In genomic region chr20:10447028-10447427, GRCh38 we compare ENCODE assay signal across 9 cellular contexts. TPM values are rescaled to one million over a fixed set of nuclear protein-coding genes. Genes with fewer than 3 reads are reported as not detected.
DNase-seq lines count a peak whose midpoint lies in the region; ATAC-seq, FAIRE-seq and TF ChIP-seq lines count a peak whose summit lies in the region.
"Had no signal": no experiment of that assay in that cellular context is flagged by ENCODE, and none has a peak within 500 bp of the region (broad histone marks: within the 10 kb centered on the region; RNA-seq: fewer than 3 reads in every experiment).

No MANE protein-coding gene starts in this region.

- H2AK5ac ChIP-seq in mesendoderm (ENCODE audit: low read length) = no peak overlapping the region

- H2BK15ac ChIP-seq in mesendoderm (replicated peaks; ENCODE audit: low read depth) = no peak overlapping the region

- H3K4me3 ChIP-seq in SK-N-MC (peak overlapping the region; percentile 67), K562 (no peak overlapping the region), mesendoderm (ENCODE audit: low read length) (no peak overlapping the region)

- no peaks in the 10 kb centered on the region for H3K9me1 ChIP-seq in K562 (ENCODE audit: control insufficient read depth, insufficient read depth, low read length)

- H3K56ac ChIP-seq in mesendoderm (ENCODE audit: low read length) = no peak overlapping the region

- no peak overlapping the region for H3K23ac ChIP-seq in mesendoderm (ENCODE audit: low read length)

- DNase-seq in GM03348 (ENCODE audit: low spot score) (peak; percentile 74), HT-29 (ENCODE audit: low spot score) (peak; percentile 74), SK-N-MC (ENCODE audit: low read depth, low spot score) (no peak), K562 (ENCODE audit: extremely low read depth in 1 of 4, low spot score in 3 of 4) (peak; percentile 25 to 36 (median 28)), smooth muscle cell of the brain vasculature (ENCODE audit: low read depth, low spot score) (peak; percentile 24), mesendoderm (no peak), pons (ENCODE audit: low spot score) (no peak)

- no TSS peak for BruUV-seq in K562 (replicated peaks; lab: Mats Ljungman, UMichigan)

- peaks cover 0 to 12% of the 10 kb centered on the region in 2 experiments; a peak in 3 of 5 replicates for H3K4me1 ChIP-seq in K562 (replicated peaks in 1 of 2; ENCODE audit: control insufficient read depth in 2 of 2, insufficient read depth in 2 of 2, low read length in 2 of 2)
- H3K4me1 ChIP-seq in mesendoderm (ENCODE audit: control insufficient read depth, low read depth, low read length) = no peaks in the 10 kb centered on the region

- H3K4me2 ChIP-seq in K562 (ENCODE audit: insufficient read depth, low read length) = peak overlapping the region; percentile 48; the same call in 1 of the 2 replicates
- H3K4me2 ChIP-seq in mesendoderm (ENCODE audit: low read length) = no peak overlapping the region

- H3K36me3 ChIP-seq in SK-N-MC (ENCODE audit: insufficient read depth, low read length) = no peaks in the 10 kb centered on the region
- H3K36me3 ChIP-seq in K562 (ENCODE audit: control insufficient read depth, insufficient read depth, low read length) = no peaks in the 10 kb centered on the region
- H3K36me3 ChIP-seq in mesendoderm (ENCODE audit: control insufficient read depth, insufficient read depth, low read length) = no peaks in the 10 kb centered on the region

- H2BK120ac ChIP-seq in mesendoderm (ENCODE audit: low read depth, low read length) = no peak overlapping the region

- TF ChIP-seq CTCF in K562 (IDR thresholded peaks at IDR 0.05 in 2 of 3, conservative IDR thresholded peaks at IDR 0.05 in 1 of 3; ENCODE audit: insufficient read depth in 2 of 3, low read depth in 1 of 3, low read length in 3 of 3) = no peak

- peaks cover 19% of the 10 kb centered on the region; the same call in 2 of the 3 replicates for H3K79me2 ChIP-seq in K562 (ENCODE audit: control insufficient read depth, insufficient read depth, low read length)
- H3K79me2 ChIP-seq in mesendoderm (ENCODE audit: control insufficient read depth, insufficient read depth, low read length) = no peaks in the 10 kb centered on the region

- H3K9ac ChIP-seq in SK-N-MC (ENCODE audit: insufficient read length) = peak overlapping the region; percentile 70
- H3K9ac ChIP-seq in K562 (ENCODE audit: insufficient read depth in 1 of 2, low read depth in 2 of 2, low read length in 2 of 2) = no peak overlapping the region
- no peak overlapping the region for H3K9ac ChIP-seq in mesendoderm (ENCODE audit: low read length)

- no peak overlapping the region for H2BK5ac ChIP-seq in mesendoderm (ENCODE audit: low read length)

- H3K9me3 ChIP-seq in SK-N-MC (ENCODE audit: low read depth, low read length) = no peaks in the 10 kb centered on the region
- H3K9me3 ChIP-seq in K562 (replicated peaks; ENCODE audit: control insufficient read depth, insufficient read depth, low read depth, low read length) = no peaks in the 10 kb centered on the region

- WGBS in K562 (ENCODE audit: insufficient coverage, low coverage, missing lambda C conversion rate) = 8% methylated on average over 3 of the region's 3 CpGs
- no CpG with 5 or more reads among the region's 3 CpGs for WGBS in mesendoderm (ENCODE audit: extremely low coverage, insufficient coverage, low lambda C conversion rate)

- CTCF ChIA-PET in K562 (lab: Yijun Ruan, JAX; ENCODE audit: low intra/inter-chr PET ratio) = no interaction called here

- no peak overlapping the region for H3K4ac ChIP-seq in mesendoderm (ENCODE audit: low read depth, low read length)

- H3K18ac ChIP-seq in mesendoderm (ENCODE audit: low read length) = no peak overlapping the region

- no peak overlapping the region for H4K8ac ChIP-seq in mesendoderm (ENCODE audit: low read depth, low read length)

- ATAC-seq in GM21529 (IDR thresholded peaks at IDR 0.05; ENCODE audit: unreplicated experiment) = peak; percentile 98
- ATAC-seq in K562 = peak; percentile 79

- no peak for TF ChIP-seq EP300 in K562 (IDR thresholded peaks at IDR 0.05; ENCODE audit: low read length)

- intact Hi-C loops in K562 (cut with micrococcal nuclease) = no loop called here

- no peaks in the 10 kb centered on the region for H3K27me3 ChIP-seq in K562 (ENCODE audit: control insufficient read depth in 2 of 2, insufficient read depth in 2 of 2, low read length in 2 of 2)
- H3K27me3 ChIP-seq in mesendoderm (ENCODE audit: insufficient read depth, low read length, poor library complexity) = no peaks in the 10 kb centered on the region

- no peak for TF ChIP-seq RAD21 in K562 (CRISPR knock-in tag; conservative IDR thresholded peaks at IDR 0.05 in 1 of 2, IDR thresholded peaks at IDR 0.05 in 1 of 2)

- H3K27ac ChIP-seq in SK-N-MC (peak overlapping the region; percentile 94), K562 (ENCODE audit: extremely low read depth, low read depth, low read length) (peak overlapping the region; percentile 44; the same call in 2 of the 3 replicates), mesendoderm (ENCODE audit: low read depth, low read length) (no peak overlapping the region)

- no peak overlapping the region for H2AFZ ChIP-seq in K562 (ENCODE audit: low read depth, low read length)

- no peak for FAIRE-seq in K562 (lab: Jason Lieb, UNC)
- FAIRE-seq: endometrium had no signal

- POLR2A ChIA-PET in K562 (lab: Yijun Ruan, JAX) = no interaction called here

- H4K5ac ChIP-seq in mesendoderm (ENCODE audit: low read length) = no peak overlapping the region

- no peak for TF ChIP-seq POLR2A in K562 (conservative IDR thresholded peaks at IDR 0.05)

- in situ Hi-C loops in K562 (cut with MboI) = no loop called here

- H4K20me1 ChIP-seq in K562 (replicated peaks; ENCODE audit: control insufficient read depth, insufficient read depth, low read length) = no peaks in the 10 kb centered on the region

- peaks cover 4% of the 10 kb centered on the region for H3K79me1 ChIP-seq in mesendoderm (ENCODE audit: low read length)

RNA-seq across cellular contexts. Expression of gene SLX4IP, which starts 11.9 kb away (rescaled TPM):
- total RNA-seq in HT-29 (2014; rRNA removed; shearing (Covaris generic)) = 1.4 TPM in 2 replicates
- total RNA-seq in K562 (2011; cell fraction: chromatin; rRNA removed; ENCODE audit: low replicate concordance) = 2.6 and 8.5 TPM in 2 replicates
- 2.2 and 2.8 TPM in 2 replicates for total RNA-seq in K562 (2011; cell fraction: nucleolus; rRNA removed)
- 5.3 and 7.3 TPM in 2 replicates for total RNA-seq in K562 (2011; cell fraction: nucleoplasm; rRNA removed)
- total RNA-seq in K562 (2014; rRNA removed) = 2.8 and 2.9 TPM in 2 replicates
- total RNA-seq in K562 (2014; rRNA removed; fragmentation: Illumina TruSeq; extraction: Trizol) = 5.1 and 5.5 TPM in 2 replicates
- 4.4 and 5.4 TPM in 2 replicates for total RNA-seq in K562 (2015; rRNA removed; fragmentation: Illumina TruSeq; extraction: Trizol)
- 4.1 and 4.6 TPM in 2 replicates for total RNA-seq in K562 (2021)
- polyA plus RNA-seq in K562 (2011; rRNA removed) = 2.5 and 3.2 TPM in 2 replicates
- 1.3 and 2.3 TPM in 2 replicates for polyA plus RNA-seq in K562 (2011; cell fraction: cytosol; rRNA removed)
- polyA plus RNA-seq in K562 (2011; cell fraction: nucleus; rRNA removed) = 2.6 and 4.0 TPM in 2 replicates
- polyA plus RNA-seq in K562 (2012) = 1.8 and 2.1 TPM in 2 replicates
- polyA plus RNA-seq in K562 (2014; fragmentation: Illumina TruSeq; extraction: Trizol) = 2.2 and 2.9 TPM in 2 replicates
- 1 to 10 TPM; 3.5 to 5.9 TPM for polyA plus RNA-seq in K562 (2014; fragmentation: Nextera tagmentation; extraction: Ambion mirVana)
- polyA plus RNA-seq in K562 (2014; rRNA removed) = 1.4 and 1.5 TPM in 2 replicates
- 8.3 and 10.2 TPM in 2 replicates for polyA minus RNA-seq in K562 (2011; rRNA and poly(A)+ RNA removed)
- polyA minus RNA-seq in K562 (2011; cell fraction: cytosol; rRNA and poly(A)+ RNA removed) = 5.1 and 5.4 TPM in 2 replicates
- polyA minus RNA-seq in K562 (2011; cell fraction: nucleus; rRNA and poly(A)+ RNA removed) = 2.3 and 6.3 TPM in 2 replicates
- 2.2 TPM for polyA plus RNA-seq in mesendoderm (2013, experiment 1 of 2)
- 2.4 TPM for polyA plus RNA-seq in mesendoderm (2013, experiment 2 of 2)

RNA-seq across cellular contexts. Expression of gene MKKS, which starts 13.0 kb away (rescaled TPM):
- total RNA-seq in HT-29 (2014; rRNA removed; shearing (Covaris generic)) = 4.2 and 5.5 TPM in 2 replicates
- total RNA-seq in K562 (2011; cell fraction: chromatin; rRNA removed; ENCODE audit: low replicate concordance) = 5.3 and 12.6 TPM in 2 replicates
- 2.5 and 3.2 TPM in 2 replicates for total RNA-seq in K562 (2011; cell fraction: nucleolus; rRNA removed)
- 9.2 and 16.5 TPM in 2 replicates for total RNA-seq in K562 (2011; cell fraction: nucleoplasm; rRNA removed)
- total RNA-seq in K562 (2014; rRNA removed) (6.4 and 6.8 TPM in 2 replicates), K562 (2014; rRNA removed; fragmentation: Illumina TruSeq; extraction: Trizol) (14.6 and 16.0 TPM in 2 replicates), K562 (2015; rRNA removed; fragmentation: Illumina TruSeq; extraction: Trizol) (10.9 and 11.3 TPM in 2 replicates), K562 (2021) (11.2 and 13.2 TPM in 2 replicates)
- polyA plus RNA-seq in K562 (2011; rRNA removed) (26.8 and 36.6 TPM in 2 replicates), K562 (2014; fragmentation: Illumina TruSeq; extraction: Trizol) (13.2 and 17.7 TPM in 2 replicates), K562 (2014; fragmentation: Nextera tagmentation; extraction: Ambion mirVana) (10 to 100 TPM in 1 of 2 experiments, 1 to 10 TPM in 1; 7.7 to 12.0 TPM), K562 (2014; rRNA removed) (13.5 and 14.8 TPM in 2 replicates)
- 5.7 and 15.9 TPM in 2 replicates for polyA plus RNA-seq in K562 (2011; cell fraction: cytosol; rRNA removed)
- polyA plus RNA-seq in K562 (2011; cell fraction: nucleus; rRNA removed) = 8.2 and 16.8 TPM in 2 replicates
- 10.7 and 16.5 TPM in 2 replicates for polyA plus RNA-seq in K562 (2012)
- polyA minus RNA-seq in K562 (2011; rRNA and poly(A)+ RNA removed) = 16.3 and 26.2 TPM in 2 replicates
- polyA minus RNA-seq in K562 (2011; cell fraction: cytosol; rRNA and poly(A)+ RNA removed) = 5.6 and 5.9 TPM in 2 replicates
- polyA minus RNA-seq in K562 (2011; cell fraction: nucleus; rRNA and poly(A)+ RNA removed) = 2.8 and 10.9 TPM in 2 replicates
- 12.4 TPM for polyA plus RNA-seq in mesendoderm (2013, experiment 1 of 2)
- 12.7 TPM for polyA plus RNA-seq in mesendoderm (2013, experiment 2 of 2)

Comparison
In these comparisons a context has a peak if more than half of its experiments do, and no peak if none do; other contexts are left out.
1. DNase-seq: peak in GM03348 (single experiment), HT-29 (single experiment), K562 (4 of 4) and smooth muscle cell of the brain vasculature (single experiment); none in SK-N-MC (single experiment), mesendoderm (single experiment) and pons (single experiment).